Comparison of ENCODE assay signal across 1 cellular context in genomic region chr10:32911285-32912016, GRCh38.
TF ChIP-seq lines count a peak whose summit lies in the region.

No MANE protein-coding gene starts in this region.

TF ChIP-seq in GM12878, 131 proteins besides CTCF, POLR2A, EP300 and RAD21:
- TF ChIP-seq ZBTB33 (IDR thresholded peaks at IDR 0.05) = no peak
- TF ChIP-seq IKZF1 (conservative IDR thresholded peaks at IDR 0.05) = no peak
- no peak for TF ChIP-seq PAX8 (IDR thresholded peaks at IDR 0.05)
- TF ChIP-seq POLR2AphosphoS5 (IDR thresholded peaks at IDR 0.05; ENCODE audit: low read length) = no peak
- TF ChIP-seq IRF3 (IDR thresholded peaks at IDR 0.05) = no peak
- TF ChIP-seq CBX5 (IDR thresholded peaks at IDR 0.05; ENCODE audit: low read depth) = no peak
- TF ChIP-seq JUNB (IDR thresholded peaks at IDR 0.05) = no peak
- TF ChIP-seq POU2F2 (IDR thresholded peaks at IDR 0.05; ENCODE audit: borderline replicate concordance, low read depth, low read length) = no peak
- TF ChIP-seq HCFC1 (IDR thresholded peaks at IDR 0.05; ENCODE audit: low read length) = no peak
